Comparison of ENCODE assay signal across 19 cellular contexts in genomic region chr9:134539613-134540012, GRCh38.
"Had no signal": no experiment of that assay in that cellular context is flagged by ENCODE, and none has a peak within 500 bp of the region (broad histone marks: within the 10 kb centered on the region; RNA-seq: fewer than 3 reads in every experiment).

No MANE protein-coding gene starts in this region.

- H3K9me3 Mint-ChIP-seq: activated T-cell treated with anti-CD3 and anti-CD28 coated beads, Interleukin-2, amount 50 U/mL, for 72 hours; dendritic cell treated with granulocyte-macrophage colony-stimulating factor and Interleukin-4, amounts not matched to agents 40 ng/mL and 50 ng/mL, for 4 days; natural killer cell; stimulated activated effector memory CD8-positive, alpha-beta T cell treated with anti-CD3 and anti-CD28 coated beads, Interleukin-12 subunit alpha, Interleukin-12 subunit beta, amount 100 ng/mL, for 72 hours had no signal

- H3K36me3 Mint-ChIP-seq: activated naive CD8-positive, alpha-beta T cell; natural killer cell; stimulated activated effector memory CD8-positive, alpha-beta T cell treated with anti-CD3 and anti-CD28 coated beads, Interleukin-12 subunit alpha, Interleukin-12 subunit beta, amount 100 ng/mL, for 72 hours had no signal

- H3K4me3 Mint-ChIP-seq: activated naive CD8-positive, alpha-beta T cell; activated T-cell treated with anti-CD3 and anti-CD28 coated beads, Interleukin-2, amount 50 U/mL, for 72 hours; dendritic cell treated with granulocyte-macrophage colony-stimulating factor and Interleukin-4, amounts not matched to agents 40 ng/mL and 50 ng/mL, for 4 days; natural killer cell; stimulated activated effector memory CD8-positive, alpha-beta T cell treated with anti-CD3 and anti-CD28 coated beads, Interleukin-12 subunit alpha, Interleukin-12 subunit beta, amount 100 ng/mL, for 72 hours had no signal

- H3K4me3 ChIP-seq: esophagus squamous epithelium, SK-N-MC, thoracic aorta had no signal

- H3K27ac ChIP-seq: SK-N-MC, thoracic aorta, WERI-Rb-1 had no signal

- H3K27ac Mint-ChIP-seq: activated naive CD8-positive, alpha-beta T cell; activated T-cell treated with anti-CD3 and anti-CD28 coated beads, Interleukin-2, amount 50 U/mL, for 72 hours; dendritic cell treated with granulocyte-macrophage colony-stimulating factor and Interleukin-4, amounts not matched to agents 40 ng/mL and 50 ng/mL, for 4 days; natural killer cell; stimulated activated effector memory CD8-positive, alpha-beta T cell treated with anti-CD3 and anti-CD28 coated beads, Interleukin-12 subunit alpha, Interleukin-12 subunit beta, amount 100 ng/mL, for 72 hours had no signal

- H3K4me1 Mint-ChIP-seq: natural killer cell; stimulated activated effector memory CD8-positive, alpha-beta T cell treated with anti-CD3 and anti-CD28 coated beads, Interleukin-12 subunit alpha, Interleukin-12 subunit beta, amount 100 ng/mL, for 72 hours had no signal

- ATAC-seq: activated T-cell treated with anti-CD3 and anti-CD28 coated beads, Interleukin-2, amount 50 U/mL, for 72 hours; left lobe of liver; natural killer cell; stimulated activated effector memory CD8-positive, alpha-beta T cell treated with anti-CD3 and anti-CD28 coated beads, Interleukin-12 subunit alpha, Interleukin-12 subunit beta, amount 100 ng/mL, for 72 hours had no signal

- H3K9me3 ChIP-seq: esophagus squamous epithelium, thoracic aorta had no signal

- DNase-seq: activated CD4-positive, alpha-beta T cell treated with anti-CD3 and anti-CD28 coated beads for 1 hour; activated CD4-positive, alpha-beta T cell treated with anti-CD3 and anti-CD28 coated beads, Interleukin-2, amount 50 U/mL, for 4 hours; activated gamma-delta T cell treated with Interleukin-2 at 50 U/mL for 16 hours; activated T-cell treated with anti-CD3 and anti-CD28 coated beads, Interleukin-2, amount 50 U/mL, for 72 hours; effector memory CD4-positive, alpha-beta T cell; esophagus squamous epithelium; hypothalamus; islet precursor cell; natural killer cell; nucleus accumbens; small intestine; stimulated activated CD4-positive, alpha-beta T cell treated with anti-CD3 and anti-CD28 coated beads, Interleukin-4, amount 100 ng/mL, for 24 hours; WERI-Rb-1 had no signal

- H3K36me3 ChIP-seq: esophagus squamous epithelium, thoracic aorta, WERI-Rb-1 had no signal
